Comparison of ENCODE assay signal across 9 cellular contexts in genomic region chr3:146542179-146542578, GRCh38. TPM values are rescaled to one million over a fixed set of nuclear protein-coding genes. Genes with fewer than 3 reads are reported as not detected.
A peak's percentile ranks its signal among the peaks of the same experiment; 100 is the strongest.
DNase-seq lines count a peak whose midpoint lies in the region; ATAC-seq and TF ChIP-seq lines count a peak whose summit lies in the region.
"Had no signal": no experiment of that assay in that cellular context is flagged by ENCODE, and none has a peak within 500 bp of the region (broad histone marks: within the 10 kb centered on the region; RNA-seq: fewer than 3 reads in every experiment).

No MANE protein-coding gene starts in this region.

- peaks cover 70% of the 10 kb centered on the region for H3K4me1 Mint-ChIP-seq in activated CD4-positive, alpha-beta memory T cell treated with anti-CD3 and anti-CD28 coated beads, Interleukin-2, amount 10 ng/mL, durations not matched to agents 7 days and 5 days
- peaks cover 32 to 57% of the 10 kb centered on the region in 2 donors for H3K4me1 Mint-ChIP-seq in stimulated activated naive B cell treated with anti-CD40 and anti-IgM and Interleukin-4, amounts not matched to agents 10 μg/mL and 1 μg/mL and 100 μg/mL, for 72 hours

- POLR2A ChIA-PET in activated CD4-positive, alpha-beta memory T cell treated with anti-CD3 and anti-CD28 coated beads, Interleukin-2, amount 10 ng/mL, durations not matched to agents 7 days and 5 days (lab: Charles Lee): interaction anchor here (1.0 to 1.6 kb wide), 3 partner anchors 9 to 12 kb away, joined by 3 to 4 read pairs (median 3); no protein-coding TSS in a partner anchor
- POLR2A ChIA-PET in SK-N-SH (lab: Yijun Ruan, JAX): no interaction called here

- H3K36me3 Mint-ChIP-seq in activated CD4-positive, alpha-beta memory T cell treated with anti-CD3 and anti-CD28 coated beads, Interleukin-2, amount 10 ng/mL, durations not matched to agents 7 days and 5 days (ENCODE audit: low read depth): peaks cover 64% of the 10 kb centered on the region
- H3K36me3 Mint-ChIP-seq in stimulated activated naive B cell treated with anti-CD40 and anti-IgM and Interleukin-4, amounts not matched to agents 10 μg/mL and 1 μg/mL and 100 μg/mL, for 72 hours: peaks cover 4 to 6% of the 10 kb centered on the region in 2 donors

- H3K36me3 ChIP-seq in hepatocyte (replicated peaks; ENCODE audit: insufficient read depth, low read depth): no peaks in the 10 kb centered on the region
- H3K36me3 ChIP-seq in SK-N-SH (replicated peaks in 1 of 2; ENCODE audit: control insufficient read depth in 1 of 2, insufficient read depth in 2 of 2, low read length in 1 of 2): no peaks in the 10 kb centered on the region

- peak overlapping the region; percentile 75 for H3K27ac Mint-ChIP-seq in activated CD4-positive, alpha-beta memory T cell treated with anti-CD3 and anti-CD28 coated beads, Interleukin-2, amount 10 ng/mL, durations not matched to agents 7 days and 5 days
- peak overlapping the region; percentile 71 for H3K27ac Mint-ChIP-seq in stimulated activated naive B cell treated with anti-CD40 and anti-IgM and Interleukin-4, amounts not matched to agents 10 μg/mL and 1 μg/mL and 100 μg/mL, for 72 hours

- no peak for TF ChIP-seq RAD21 in SK-N-SH (IDR thresholded peaks at IDR 0.05; ENCODE audit: low read length)

- no peaks in the 10 kb centered on the region for H4K20me1 ChIP-seq in hepatocyte (ENCODE audit: insufficient read depth, poor library complexity, severe bottlenecking)
- no peaks in the 10 kb centered on the region for H4K20me1 ChIP-seq in SK-N-SH (ENCODE audit: insufficient read depth)

- H3K9me2 ChIP-seq in hepatocyte (replicated peaks; ENCODE audit: insufficient read depth) (no peaks in the 10 kb centered on the region), SK-N-SH (no peaks in the 10 kb centered on the region)

- TF ChIP-seq EP300 in SK-N-SH (IDR thresholded peaks at IDR 0.05; ENCODE audit: borderline replicate concordance in 1 of 2, low read depth in 1 of 2, low read length in 1 of 2): no peak

- H3K27ac ChIP-seq in hepatocyte (no peak overlapping the region), SK-N-SH (ENCODE audit: low read depth in 2 of 2, low read length in 1 of 2) (no peak overlapping the region)

- no peaks in the 10 kb centered on the region for H3K27me3 Mint-ChIP-seq in activated CD4-positive, alpha-beta memory T cell treated with anti-CD3 and anti-CD28 coated beads, Interleukin-2, amount 10 ng/mL, durations not matched to agents 7 days and 5 days
- no peaks in the 10 kb centered on the region for H3K27me3 Mint-ChIP-seq in stimulated activated naive B cell treated with anti-CD40 and anti-IgM and Interleukin-4, amounts not matched to agents 10 μg/mL and 1 μg/mL and 100 μg/mL, for 72 hours

- H3K79me2 ChIP-seq in hepatocyte (peaks cover 71% of the 10 kb centered on the region), SK-N-SH (ENCODE audit: insufficient read depth) (no peaks in the 10 kb centered on the region)

- no peak for TF ChIP-seq CTCF in hepatocyte (IDR thresholded peaks at IDR 0.05; ENCODE audit: poor library complexity)
- TF ChIP-seq CTCF in SK-N-SH (IDR thresholded peaks at IDR 0.05): no peak

- H3K4me3 ChIP-seq in hepatocyte: no peak overlapping the region
- H3K4me3 ChIP-seq in SK-N-SH (ENCODE audit: low read depth in 2 of 2, low read length in 1 of 2): no peak overlapping the region

- peak overlapping the region; percentile 81 for H3K4me2 ChIP-seq in hepatocyte
- H3K4me2 ChIP-seq in SK-N-SH: no peak overlapping the region

- no peak for ATAC-seq in stimulated activated naive B cell treated with anti-CD40 and anti-IgM and Interleukin-4, amounts not matched to agents 10 μg/mL and 1 μg/mL and 100 μg/mL, for 72 hours (replicated peaks)
- ATAC-seq in GM18502 (IDR thresholded peaks at IDR 0.05; ENCODE audit: poor library complexity, unreplicated experiment): no peak

- H3K9ac ChIP-seq in SK-N-SH: no peak overlapping the region

- H3K9me3 Mint-ChIP-seq in activated CD4-positive, alpha-beta memory T cell treated with anti-CD3 and anti-CD28 coated beads, Interleukin-2, amount 10 ng/mL, durations not matched to agents 7 days and 5 days: no peaks in the 10 kb centered on the region
- H3K9me3 Mint-ChIP-seq in stimulated activated naive B cell treated with anti-CD40 and anti-IgM and Interleukin-4, amounts not matched to agents 10 μg/mL and 1 μg/mL and 100 μg/mL, for 72 hours: peaks cover 0 to under 1% of the 10 kb centered on the region in 2 donors

- peaks cover 6% of the 10 kb centered on the region for H3F3A ChIP-seq in SK-N-SH (replicated peaks; ENCODE audit: insufficient read depth)

- WGBS in hepatocyte (ENCODE audit: low lambda C conversion rate, missing lambda C conversion rate): 72% methylated on average over 2 of the region's 2 CpGs
- 84% methylated on average over 2 of the region's 2 CpGs for WGBS in SK-N-SH (ENCODE audit: low lambda C conversion rate)

- peaks cover 8% of the 10 kb centered on the region for H3K4me1 ChIP-seq in hepatocyte (ENCODE audit: insufficient read depth)
- peaks cover 2 to 3% of the 10 kb centered on the region in 2 experiments; a peak in 1 of 4 replicates for H3K4me1 ChIP-seq in SK-N-SH (ENCODE audit: control insufficient read depth in 1 of 2, insufficient read depth in 2 of 2, low read depth in 1 of 2, low read length in 1 of 2)

- CTCF ChIA-PET in activated CD4-positive, alpha-beta memory T cell treated with anti-CD3 and anti-CD28 coated beads, Interleukin-2, amount 10 ng/mL, durations not matched to agents 7 days and 5 days (lab: Charles Lee): no interaction called here
- CTCF ChIA-PET in SK-N-SH (lab: Yijun Ruan, JAX): no interaction called here

- H2AFZ ChIP-seq in hepatocyte (no peak overlapping the region), SK-N-SH (ENCODE audit: low read depth) (no peak overlapping the region)

- peak; percentile 40 for DNase-seq in SIG-M5 treated with dmso at 0.1 percent for 504 hours (lab: John Stamatoyannopoulos, UW; ENCODE audit: unreplicated experiment)
- no peak for DNase-seq in SIG-M5 (lab: John Stamatoyannopoulos, UW)
- DNase-seq in activated CD4-positive, alpha-beta memory T cell treated with anti-CD3 and anti-CD28 coated beads, Interleukin-2, amount 10 ng/mL, durations not matched to agents 7 days and 5 days: no peak
- DNase-seq in hepatocyte (ENCODE audit: low spot score): no peak
- DNase-seq in stimulated activated naive B cell treated with anti-CD40 and anti-IgM and Interleukin-4, amounts not matched to agents 10 μg/mL and 1 μg/mL and 100 μg/mL, for 72 hours: no peak
- no peak for DNase-seq in NCI-H69 (lab: John Stamatoyannopoulos, UW)
- no peak for DNase-seq in SK-N-SH
- DNase-seq: small intestine had no signal

- H3K4me3 Mint-ChIP-seq in activated CD4-positive, alpha-beta memory T cell treated with anti-CD3 and anti-CD28 coated beads, Interleukin-2, amount 10 ng/mL, durations not matched to agents 7 days and 5 days: peak overlapping the region; percentile 90
- peak overlapping the region in 1 of 2 donors; percentile 41 for H3K4me3 Mint-ChIP-seq in stimulated activated naive B cell treated with anti-CD40 and anti-IgM and Interleukin-4, amounts not matched to agents 10 μg/mL and 1 μg/mL and 100 μg/mL, for 72 hours

- H3K27me3 ChIP-seq in hepatocyte (no peaks in the 10 kb centered on the region), SK-N-SH (ENCODE audit: insufficient read depth) (no peaks in the 10 kb centered on the region)

- no peaks in the 10 kb centered on the region for H3K9me3 ChIP-seq in hepatocyte (ENCODE audit: low read depth)
- H3K9me3 ChIP-seq in SK-N-SH: no peaks in the 10 kb centered on the region

TF ChIP-seq in SK-N-SH, 30 proteins besides CTCF, POLR2A, EP300 and RAD21 (continues in another document):
- TF ChIP-seq NRF1 (IDR thresholded peaks at IDR 0.05; ENCODE audit: low read depth, low read length) (no peak), TEAD4 (IDR thresholded peaks at IDR 0.05; ENCODE audit: borderline replicate concordance, insufficient read depth) (no peak), FOXJ3 (CRISPR knock-in tag; IDR thresholded peaks at IDR 0.05) (no peak), NFIC (IDR thresholded peaks at IDR 0.05; ENCODE audit: borderline replicate concordance) (no peak), MXI1 (IDR thresholded peaks at IDR 0.05; ENCODE audit: low read depth, low read length) (no peak), ELF1 (IDR thresholded peaks at IDR 0.05) (no peak), TCF12 (IDR thresholded peaks at IDR 0.05) (no peak), TAF1 (IDR thresholded peaks at IDR 0.05; ENCODE audit: borderline replicate concordance, low read depth, low read length) (no peak), JUND (IDR thresholded peaks at IDR 0.05) (no peak), FOXM1 (IDR thresholded peaks at IDR 0.05; ENCODE audit: low read depth) (no peak), POLR2AphosphoS5 (IDR thresholded peaks at IDR 0.05; ENCODE audit: low read depth, low read length) (no peak), USF1 (IDR thresholded peaks at IDR 0.05; ENCODE audit: borderline replicate concordance, low read depth) (no peak), FOSL2 (IDR thresholded peaks at IDR 0.05; ENCODE audit: borderline replicate concordance, low read depth) (no peak), PBX3 (IDR thresholded peaks at IDR 0.05) (no peak), EZH2phosphoT487 (IDR thresholded peaks at IDR 0.05; ENCODE audit: borderline replicate concordance, low read depth) (no peak), YY1 (IDR thresholded peaks at IDR 0.05; ENCODE audit: low read depth) (no peak)

RNA-seq across cellular contexts. Expression of gene PLSCR1, which starts 2.2 kb away (rescaled TPM):
- 100 to 1,000 TPM; 208 to 218 TPM for total RNA-seq in activated CD4-positive, alpha-beta memory T cell treated with anti-CD3 and anti-CD28 coated beads, Interleukin-2, amount 10 ng/mL, durations not matched to agents 7 days and 5 days
- total RNA-seq in hepatocyte: 72.6 and 109 TPM in 2 replicates
- polyA plus RNA-seq in hepatocyte: 44.5 and 44.9 TPM in 2 replicates
- 10.7 and 10.9 TPM in 2 replicates for polyA plus RNA-seq in SK-N-SH (2012; rRNA removed)
- polyA plus RNA-seq in SK-N-SH (2012; cell fraction: cytosol; rRNA removed): 10.2 and 12.3 TPM in 2 replicates
- 7.8 and 9.8 TPM in 2 replicates for polyA plus RNA-seq in SK-N-SH (2012; cell fraction: nucleus; rRNA removed)
